In genomic region chr16:58503166-58503862, GRCh38 we compare ENCODE assay signal across 18 cellular contexts. TPM values are rescaled to one million over a fixed set of nuclear protein-coding genes. Genes with fewer than 3 reads are reported as not detected.
"Had no signal": no experiment of that assay in that cellular context is flagged by ENCODE, and none has a peak within 500 bp of the region (broad histone marks: within the 10 kb centered on the region; RNA-seq: fewer than 3 reads in every experiment).

No MANE protein-coding gene starts in this region.

- H3K36me3 ChIP-seq: neural progenitor cell, pancreas, transverse colon had no signal

- H3K4me3 ChIP-seq: esophagus muscularis mucosa, neural progenitor cell, pancreas, transverse colon had no signal

- H3K9me3 ChIP-seq: esophagus muscularis mucosa, pancreas, transverse colon had no signal

- H2AFZ ChIP-seq: neural progenitor cell had no signal

- H3K4me2 ChIP-seq: neural progenitor cell had no signal

- ATAC-seq: activated CD8-positive, alpha-beta T cell treated with anti-CD3 and anti-CD28 coated beads, Interleukin-2, amount 10 ng/mL, durations not matched to agents 7 days and 5 days; pancreas had no signal

- H3K27ac ChIP-seq: esophagus muscularis mucosa, neural progenitor cell, pancreas, transverse colon had no signal

- H3K9ac ChIP-seq: neural progenitor cell had no signal

- H3K9me3 Mint-ChIP-seq: activated CD4-positive, alpha-beta T cell treated with anti-CD3 and anti-CD28 coated beads, Interleukin-2, amount 10 ng/mL, durations not matched to agents 24 days and 14 days; activated naive CD4-positive, alpha-beta T cell treated with anti-CD3 and anti-CD28 coated beads for 36 hours; activated T-helper 1 cell treated with anti-CD3 and anti-CD28 coated beads, Interleukin-12 subunit alpha, Interleukin-12 subunit beta, Interleukin-2, Interleukin-4 antibody, amounts not matched to agents 30 ng/mL and 10 ng/mL and 1 ng/mL, durations not matched to agents 14 hours and 24 hours and 36 hours; mesothelial cell of epicardium; neural progenitor cell had no signal

- H3K27ac Mint-ChIP-seq: activated CD4-positive, alpha-beta T cell treated with anti-CD3 and anti-CD28 coated beads, Interleukin-2, amount 10 ng/mL, durations not matched to agents 24 days and 14 days; activated CD8-positive, alpha-beta T cell treated with anti-CD3 and anti-CD28 coated beads, Interleukin-2, amount 10 ng/mL, durations not matched to agents 7 days and 5 days; activated naive CD4-positive, alpha-beta T cell treated with anti-CD3 and anti-CD28 coated beads for 36 hours; activated T-helper 1 cell treated with anti-CD3 and anti-CD28 coated beads, Interleukin-12 subunit alpha, Interleukin-12 subunit beta, Interleukin-2, Interleukin-4 antibody, amounts not matched to agents 30 ng/mL and 10 ng/mL and 1 ng/mL, durations not matched to agents 14 hours and 24 hours and 36 hours; mesothelial cell of epicardium; neural progenitor cell had no signal

- H3K4me3 Mint-ChIP-seq: activated CD4-positive, alpha-beta T cell treated with anti-CD3 and anti-CD28 coated beads, Interleukin-2, amount 10 ng/mL, durations not matched to agents 24 days and 14 days; activated CD8-positive, alpha-beta T cell treated with anti-CD3 and anti-CD28 coated beads, Interleukin-2, amount 10 ng/mL, durations not matched to agents 7 days and 5 days; activated naive CD4-positive, alpha-beta T cell treated with anti-CD3 and anti-CD28 coated beads for 36 hours; activated T-helper 1 cell treated with anti-CD3 and anti-CD28 coated beads, Interleukin-12 subunit alpha, Interleukin-12 subunit beta, Interleukin-2, Interleukin-4 antibody, amounts not matched to agents 30 ng/mL and 10 ng/mL and 1 ng/mL, durations not matched to agents 14 hours and 24 hours and 36 hours; mesothelial cell of epicardium had no signal

- DNase-seq: activated CD4-positive, alpha-beta T cell treated with anti-CD3 and anti-CD28 coated beads, Interleukin-2, amount 10 ng/mL, durations not matched to agents 24 days and 14 days; activated CD4-positive, CD25-positive, alpha-beta regulatory T cell; activated CD8-positive, alpha-beta memory T cell treated with anti-CD3 and anti-CD28 coated beads, Interleukin-2, amount 50 U/mL, for 4 hours; activated CD8-positive, alpha-beta T cell treated with anti-CD3 and anti-CD28 coated beads, Interleukin-2, amount 10 ng/mL, durations not matched to agents 7 days and 5 days; activated naive CD4-positive, alpha-beta T cell treated with anti-CD3 and anti-CD28 coated beads for 36 hours; hypothalamus; kidney glomerular epithelial cell; stimulated activated CD4-positive, alpha-beta T cell treated with anti-CD3 and anti-CD28 coated beads, Interleukin-15, amount 100 ng/mL, for 24 hours; stimulated activated CD4-positive, alpha-beta T cell treated with anti-CD3 and anti-CD28 coated beads, Interleukin-4, amount 100 ng/mL, for 24 hours; stimulated activated naive CD4-positive, alpha-beta T cell treated with Interleukin-2 at 50 U/mL for 16 hours; substantia nigra; transverse colon had no signal

- FAIRE-seq: colon, pancreas had no signal

- H3K27me3 ChIP-seq: pancreas had no signal

- H3K36me3 Mint-ChIP-seq: mesothelial cell of epicardium, neural progenitor cell had no signal

RNA-seq across cellular contexts. Expression of gene NDRG4, which starts 3.4 kb away (rescaled TPM):
- total RNA-seq: activated CD8-positive, alpha-beta T cell treated with anti-CD3 and anti-CD28 coated beads, Interleukin-2, amount 10 ng/mL, durations not matched to agents 7 days and 5 days had no signal
